ENCODE assay signal across 20 cellular contexts in genomic region chr22:20432244-20432686, GRCh38. TPM values are rescaled to one million over a fixed set of nuclear protein-coding genes. Genes with fewer than 3 reads are reported as not detected.
DNase-seq lines count a peak whose midpoint lies in the region; ATAC-seq, FAIRE-seq and TF ChIP-seq lines count a peak whose summit lies in the region.
"Had no signal": no experiment of that assay in that cellular context is flagged by ENCODE, and none has a peak within 500 bp of the region (broad histone marks: within the 10 kb centered on the region; RNA-seq: fewer than 3 reads in every experiment).

No MANE protein-coding gene starts in this region.

- DNase-seq in CD8-positive, alpha-beta T cell: no peak
- DNase-seq in K562 (ENCODE audit: extremely low read depth in 1 of 4, low spot score in 3 of 4): no peak
- no peak for DNase-seq in nephron progenitor cell
- no peak for DNase-seq in cerebellar cortex (ENCODE audit: low spot score)
- DNase-seq in CD14-positive monocyte (ENCODE audit: low spot score): no peak
- no peak for DNase-seq in NCI-H2081 treated with DMSO at 0.1 percent for 48 hours (lab: John Stamatoyannopoulos, UW)
- no peak for DNase-seq in NK-92 (lab: John Stamatoyannopoulos, UW; ENCODE audit: unreplicated experiment)
- DNase-seq: activated gamma-delta T cell treated with Interleukin-2 at 50 U/mL for 16 hours; AML-193; heart right ventricle; kidney glomerular epithelial cell; mucosa of descending colon; MV-4-11; NCI-H526 treated with DMSO at 0.1 percent for 48 hours; PC-3; stimulated activated CD4-positive, alpha-beta T cell treated with anti-CD3 and anti-CD28 coated beads, Interleukin-4, amount 100 ng/mL, for 24 hours; transverse colon had no signal

- H3K4me2 ChIP-seq in BLaER1: peak overlapping the region; percentile 69
- no peak overlapping the region for H3K4me2 ChIP-seq in K562 (ENCODE audit: insufficient read depth, low read length)

- peaks cover 55% of the 10 kb centered on the region for H3K4me1 ChIP-seq in BLaER1
- H3K4me1 ChIP-seq in CD8-positive, alpha-beta T cell (ENCODE audit: insufficient read depth, low read length): peaks cover 46% of the 10 kb centered on the region
- peaks cover 12 to 53% of the 10 kb centered on the region in 2 experiments for H3K4me1 ChIP-seq in K562 (replicated peaks in 1 of 2; ENCODE audit: control insufficient read depth in 2 of 2, insufficient read depth in 2 of 2, low read length in 2 of 2)

- TF ChIP-seq CTCF in CD8-positive, alpha-beta T cell (IDR thresholded peaks at IDR 0.05): no peak
- no peak for TF ChIP-seq CTCF in K562 (IDR thresholded peaks at IDR 0.05 in 2 of 3, conservative IDR thresholded peaks at IDR 0.05 in 1 of 3; ENCODE audit: insufficient read depth in 2 of 3, low read depth in 1 of 3, low read length in 3 of 3)
- no peak for TF ChIP-seq CTCF in nephron progenitor cell (IDR thresholded peaks at IDR 0.05)
- TF ChIP-seq CTCF in CD14-positive monocyte (IDR thresholded peaks at IDR 0.05): no peak

- no peak for ATAC-seq in CD8-positive, alpha-beta T cell
- no peak for ATAC-seq in K562
- ATAC-seq: heart right ventricle, mucosa of descending colon, pancreas had no signal

- no peak overlapping the region for H3K27ac ChIP-seq in BLaER1
- no peak overlapping the region for H3K27ac ChIP-seq in CD8-positive, alpha-beta T cell (ENCODE audit: low read depth, low read length)
- H3K27ac ChIP-seq in K562 (ENCODE audit: extremely low read depth, low read depth, low read length): no peak overlapping the region
- H3K27ac ChIP-seq: heart right ventricle, pancreas, transverse colon had no signal

- H3K27me3 Mint-ChIP-seq in CD8-positive, alpha-beta T cell (ENCODE audit: low read depth): peaks cover 43% of the 10 kb centered on the region
- H3K27me3 Mint-ChIP-seq in nephron progenitor cell (ENCODE audit: low read depth, poor library complexity) (peaks cover 89% of the 10 kb centered on the region), CD14-positive monocyte (ENCODE audit: low read depth in 3 of 3) (peaks cover 74 to 94% (median 90%) of the 10 kb centered on the region in 3 donors)

- H3K36me3 ChIP-seq in BLaER1 (no peaks in the 10 kb centered on the region), K562 (ENCODE audit: control insufficient read depth, insufficient read depth, low read length) (no peaks in the 10 kb centered on the region)
- H3K36me3 ChIP-seq in CD8-positive, alpha-beta T cell (ENCODE audit: insufficient read depth, low read length): no peaks in the 10 kb centered on the region
- H3K36me3 ChIP-seq: pancreas, transverse colon had no signal

- H3K27ac Mint-ChIP-seq in CD8-positive, alpha-beta T cell: no peak overlapping the region
- H3K27ac Mint-ChIP-seq in nephron progenitor cell: no peak overlapping the region
- no peak overlapping the region for H3K27ac Mint-ChIP-seq in CD14-positive monocyte

- no peak for TF ChIP-seq EP300 in K562 (IDR thresholded peaks at IDR 0.05; ENCODE audit: low read length)

- TF ChIP-seq RAD21 in K562 (CRISPR knock-in tag; conservative IDR thresholded peaks at IDR 0.05 in 1 of 2, IDR thresholded peaks at IDR 0.05 in 1 of 2): no peak

- TF ChIP-seq POLR2A in K562 (conservative IDR thresholded peaks at IDR 0.05): no peak

- in situ Hi-C loops in K562 (cut with MboI): no loop called here

- intact Hi-C loops in CD8-positive, alpha-beta T cell (cut with DNase I, micrococcal nuclease): no loop called here
- intact Hi-C loops in K562 (cut with micrococcal nuclease): no loop called here
- intact Hi-C loops in CD14-positive monocyte (cut with micrococcal nuclease): no loop called here

- no peaks in the 10 kb centered on the region for H3K79me2 ChIP-seq in K562 (ENCODE audit: control insufficient read depth, insufficient read depth, low read length)

- H3K9me3 ChIP-seq in BLaER1 (peaks cover 7% of the 10 kb centered on the region; the same call in 1 of the 2 replicates), K562 (replicated peaks; ENCODE audit: control insufficient read depth, insufficient read depth, low read depth, low read length) (no peaks in the 10 kb centered on the region)
- no peaks in the 10 kb centered on the region for H3K9me3 ChIP-seq in CD8-positive, alpha-beta T cell (ENCODE audit: low read length)
- H3K9me3 ChIP-seq: heart right ventricle, mucosa of descending colon, pancreas, transverse colon had no signal

- FAIRE-seq in K562 (lab: Jason Lieb, UNC): no peak
- FAIRE-seq: pancreas had no signal

- H3K9me1 ChIP-seq in K562 (ENCODE audit: control insufficient read depth, insufficient read depth, low read length): peaks cover 12% of the 10 kb centered on the region

- no TSS peak for BruUV-seq in K562 (replicated peaks; lab: Mats Ljungman, UMichigan)

- peaks cover 37% of the 10 kb centered on the region for H3K4me1 Mint-ChIP-seq in CD8-positive, alpha-beta T cell (ENCODE audit: low read depth)
- H3K4me1 Mint-ChIP-seq in nephron progenitor cell: peaks cover 29% of the 10 kb centered on the region
- peaks cover 34% of the 10 kb centered on the region for H3K4me1 Mint-ChIP-seq in CD14-positive monocyte

- H2AFZ ChIP-seq in K562 (ENCODE audit: low read depth, low read length): no peak overlapping the region

- no peak overlapping the region for H3K9ac ChIP-seq in BLaER1
- peak overlapping the region in 1 of 2 experiments; percentile 6; a peak in 1 of 4 replicates for H3K9ac ChIP-seq in K562 (ENCODE audit: insufficient read depth in 1 of 2, low read depth in 2 of 2, low read length in 2 of 2)

- 32% methylated on average over 3 of the region's 3 CpGs for WGBS in K562 (ENCODE audit: insufficient coverage, low coverage, missing lambda C conversion rate)

- CTCF ChIA-PET in CD8-positive, alpha-beta T cell (lab: Charles Lee): interaction anchor here (4.4 kb wide), 1 partner anchor 14 kb away, joined by 16 read pairs; no protein-coding TSS in a partner anchor
- CTCF ChIA-PET in K562 (lab: Yijun Ruan, JAX; ENCODE audit: low intra/inter-chr PET ratio): no interaction called here

- H3K36me3 Mint-ChIP-seq in CD8-positive, alpha-beta T cell: no peaks in the 10 kb centered on the region
- peaks cover 14% of the 10 kb centered on the region for H3K36me3 Mint-ChIP-seq in nephron progenitor cell (ENCODE audit: low read depth)
- peaks cover 2 to 32% of the 10 kb centered on the region in 2 donors for H3K36me3 Mint-ChIP-seq in CD14-positive monocyte
- H3K36me3 Mint-ChIP-seq: IgD-negative memory B cell had no signal

- H3K4me3 ChIP-seq in BLaER1: no peak overlapping the region
- no peak overlapping the region for H3K4me3 ChIP-seq in CD8-positive, alpha-beta T cell (ENCODE audit: low read depth, low read length)
- H3K4me3 ChIP-seq in K562: no peak overlapping the region
- H3K4me3 ChIP-seq: heart right ventricle, mucosa of descending colon, pancreas, transverse colon had no signal

- H3K9me3 Mint-ChIP-seq in CD8-positive, alpha-beta T cell: no peaks in the 10 kb centered on the region
- H3K9me3 Mint-ChIP-seq in nephron progenitor cell: no peaks in the 10 kb centered on the region
- H3K9me3 Mint-ChIP-seq in CD14-positive monocyte: peaks cover 0 to 22% (median 15%) of the 10 kb centered on the region in 7 donors
- H3K9me3 Mint-ChIP-seq: IgD-negative memory B cell had no signal

- H4K20me1 ChIP-seq in BLaER1 (peaks cover 57% of the 10 kb centered on the region), K562 (replicated peaks; ENCODE audit: control insufficient read depth, insufficient read depth, low read length) (peaks cover 55% of the 10 kb centered on the region)

- H3K4me3 Mint-ChIP-seq in CD8-positive, alpha-beta T cell: peak overlapping the region; percentile 45
- H3K4me3 Mint-ChIP-seq in nephron progenitor cell (peak overlapping the region; percentile 58), CD14-positive monocyte (peak overlapping the region in 1 of 2 donors; percentile 83)

- H3K27me3 ChIP-seq in BLaER1 (peaks cover 96% of the 10 kb centered on the region), K562 (ENCODE audit: control insufficient read depth in 2 of 2, insufficient read depth in 2 of 2, low read length in 2 of 2) (peaks cover 49 to 88% of the 10 kb centered on the region in 2 experiments)
- peaks cover 32% of the 10 kb centered on the region for H3K27me3 ChIP-seq in CD8-positive, alpha-beta T cell (ENCODE audit: insufficient read depth, low read length)

- POLR2A ChIA-PET in CD8-positive, alpha-beta T cell (lab: Charles Lee): interaction anchor here (0.7 kb wide), 2 partner anchors 22 to 32 kb away, joined by 3 read pairs; no protein-coding TSS in a partner anchor
- POLR2A ChIA-PET in K562 (lab: Yijun Ruan, JAX): interaction anchor here (0.5 to 6.6 kb wide), 10 partner anchors 10 to 421 kb away, joined by 3 to 46 read pairs (median 4); no protein-coding TSS in a partner anchor

RNA-seq across cellular contexts. Expression of gene SCARF2, which starts 5.4 kb away (rescaled TPM):
- total RNA-seq in CD8-positive, alpha-beta T cell: 1 to 10 TPM; 2.6 to 2.7 TPM
- total RNA-seq in K562 (2011; cell fraction: chromatin; rRNA removed; ENCODE audit: low replicate concordance): 0.65 TPM in 1 of 2 replicates, not detected in the other
- total RNA-seq in K562 (2011; cell fraction: nucleolus; rRNA removed): 0.50 and 0.92 TPM in 2 replicates
- total RNA-seq in K562 (2011; cell fraction: nucleoplasm; rRNA removed): 0.15 TPM in 2 replicates
- total RNA-seq in K562 (2014; rRNA removed) (0.20 and 0.32 TPM in 2 replicates), K562 (2014; rRNA removed; fragmentation: Illumina TruSeq; extraction: Trizol) (not detected in 2 replicates), K562 (2015; rRNA removed; fragmentation: Illumina TruSeq; extraction: Trizol) (not detected in 2 replicates), K562 (2021) (0.13 and 0.29 TPM in 2 replicates)
- polyA plus RNA-seq in K562 (2011; rRNA removed) (0.06 and 0.26 TPM in 2 replicates), K562 (2014; fragmentation: Illumina TruSeq; extraction: Trizol) (not detected in 2 replicates), K562 (2014; fragmentation: Nextera tagmentation; extraction: Ambion mirVana) (not detected), K562 (2014; rRNA removed) (0.13 and 0.23 TPM in 2 replicates), CD14-positive monocyte (under 1 TPM in 1 of 2 donors, not detected in 1; 0.12 TPM)
- 0.15 and 0.25 TPM in 2 replicates for polyA plus RNA-seq in K562 (2011; cell fraction: cytosol; rRNA removed)
- polyA plus RNA-seq in K562 (2011; cell fraction: nucleus; rRNA removed): 0.61 and 0.65 TPM in 2 replicates
- polyA plus RNA-seq in K562 (2012): 0.21 and 1.3 TPM in 2 replicates
- polyA minus RNA-seq in K562 (2011; rRNA and poly(A)+ RNA removed): not detected in 2 replicates
- polyA minus RNA-seq in K562 (2011; cell fraction: cytosol; rRNA and poly(A)+ RNA removed): not detected in 2 replicates
- polyA minus RNA-seq in K562 (2011; cell fraction: nucleus; rRNA and poly(A)+ RNA removed): 0.22 and 0.27 TPM in 2 replicates

RNA-seq across cellular contexts. Expression of gene ZNF74, which starts 38.3 kb away (rescaled TPM):
- total RNA-seq in CD8-positive, alpha-beta T cell: 1 to 10 TPM; 1.9 to 2.1 TPM
- 36.8 and 68.2 TPM in 2 replicates for total RNA-seq in K562 (2011; cell fraction: chromatin; rRNA removed; ENCODE audit: low replicate concordance)
- 55.4 and 63.2 TPM in 2 replicates for total RNA-seq in K562 (2011; cell fraction: nucleolus; rRNA removed)
- 50.2 and 53.7 TPM in 2 replicates for total RNA-seq in K562 (2011; cell fraction: nucleoplasm; rRNA removed)
- total RNA-seq in K562 (2014; rRNA removed): 49.2 and 56.7 TPM in 2 replicates
- 17.4 and 20.5 TPM in 2 replicates for total RNA-seq in K562 (2014; rRNA removed; fragmentation: Illumina TruSeq; extraction: Trizol)
- total RNA-seq in K562 (2015; rRNA removed; fragmentation: Illumina TruSeq; extraction: Trizol): 31.5 and 32.5 TPM in 2 replicates
- 53.5 and 55.7 TPM in 2 replicates for total RNA-seq in K562 (2021)
- 33.8 and 49.7 TPM in 2 replicates for polyA plus RNA-seq in K562 (2011; rRNA removed)
- 56.9 and 67.4 TPM in 2 replicates for polyA plus RNA-seq in K562 (2011; cell fraction: cytosol; rRNA removed)
- polyA plus RNA-seq in K562 (2011; cell fraction: nucleus; rRNA removed): 42.8 and 56.1 TPM in 2 replicates
- polyA plus RNA-seq in K562 (2012): 31.5 and 39.9 TPM in 2 replicates
- 22.8 and 24.5 TPM in 2 replicates for polyA plus RNA-seq in K562 (2014; fragmentation: Illumina TruSeq; extraction: Trizol)
- 1 to 10 TPM; 2.4 to 3.7 TPM for polyA plus RNA-seq in K562 (2014; fragmentation: Nextera tagmentation; extraction: Ambion mirVana)
- polyA plus RNA-seq in K562 (2014; rRNA removed): 37.1 and 62.8 TPM in 2 replicates
- 32.6 and 33.0 TPM in 2 replicates for polyA minus RNA-seq in K562 (2011; rRNA and poly(A)+ RNA removed)
- 39.3 and 58.2 TPM in 2 replicates for polyA minus RNA-seq in K562 (2011; cell fraction: cytosol; rRNA and poly(A)+ RNA removed)
- polyA minus RNA-seq in K562 (2011; cell fraction: nucleus; rRNA and poly(A)+ RNA removed): 23.6 and 28.3 TPM in 2 replicates
- polyA plus RNA-seq in CD14-positive monocyte: 1 to 10 TPM; 1.9 TPM

Comparison
In these comparisons a context has a peak if more than half of its experiments do, and no peak if none do; other contexts are left out.
1. RNA of gene ZNF74, which starts 38.3 kb away (total RNA-seq): 17.4 to 68.2 TPM in K562; 1.9 to 2.1 TPM in CD8-positive, alpha-beta T cell; every median in the first group is over 4 times any median in the second.